22 cellular contexts compared by ENCODE assay signal in genomic region chr13:110229905-110230563, GRCh38.
A peak's percentile ranks its signal among the peaks of the same experiment; 100 is the strongest.
DNase-seq lines count a peak whose midpoint lies in the region; ATAC-seq, FAIRE-seq and TF ChIP-seq lines count a peak whose summit lies in the region.
"Had no signal": no experiment of that assay in that cellular context is flagged by ENCODE, and none has a peak within 500 bp of the region (broad histone marks: within the 10 kb centered on the region; RNA-seq: fewer than 3 reads in every experiment).

No MANE protein-coding gene starts in this region.

- H3K9ac ChIP-seq in H1 (replicated peaks in 1 of 4; ENCODE audit: extremely low read depth in 1 of 4, low read depth in 3 of 4, low read length in 3 of 4): no peak overlapping the region

- no peak overlapping the region for H4K91ac ChIP-seq in H1 (replicated peaks; ENCODE audit: insufficient read length, low read length)

- H3K56ac ChIP-seq in H1 (replicated peaks; ENCODE audit: insufficient read length, low read depth, low read length): no peak overlapping the region

- intact Hi-C loops in natural killer cell (cut with micrococcal nuclease): no loop called here

- peaks cover 3% of the 10 kb centered on the region; the same call in 1 of the 2 replicates for H3K23me2 ChIP-seq in H1 (ENCODE audit: low read depth, low read length)

- no peak overlapping the region for H4K5ac ChIP-seq in H1 (ENCODE audit: insufficient read length, low read depth, low read length)

- TF ChIP-seq EP300 in H1 (IDR thresholded peaks at IDR 0.05; ENCODE audit: borderline replicate concordance in 1 of 2, low read depth in 2 of 2, low read length in 2 of 2): no peak

- H2BK120ac ChIP-seq in H1 (replicated peaks; ENCODE audit: low read depth, low read length): no peak overlapping the region

- peaks cover 12 to 19% of the 10 kb centered on the region in 2 donors for H3K27me3 Mint-ChIP-seq in natural killer cell treated with Interleukin-12 subunit alpha and Interleukin-12 subunit beta and Interleukin-15 and Interleukin-18, amount 100 ng/mL, for 72 hours
- H3K27me3 Mint-ChIP-seq in natural killer cell (ENCODE audit: low read depth in 2 of 2): peaks cover 13 to 21% of the 10 kb centered on the region in 2 donors
- no peaks in the 10 kb centered on the region for H3K27me3 Mint-ChIP-seq in osteocyte (ENCODE audit: unreplicated experiment)
- H3K27me3 Mint-ChIP-seq in immature natural killer cell (ENCODE audit: low read depth in 3 of 3): peaks cover 3 to 6% (median 6%) of the 10 kb centered on the region in 3 donors

- H3K4ac ChIP-seq in H1 (replicated peaks; ENCODE audit: insufficient read length, low read depth, low read length): no peak overlapping the region

- FAIRE-seq in H1 (lab: Jason Lieb, UNC) (no peak), urothelium cell line (lab: Jason Lieb, UNC) (peak; percentile 93)

- no peak overlapping the region for H4K8ac ChIP-seq in H1 (ENCODE audit: extremely low read depth, insufficient read depth, low read length)

- no peak overlapping the region for H3K14ac ChIP-seq in H1 (ENCODE audit: insufficient read length)

- no peaks in the 10 kb centered on the region for H3K4me1 Mint-ChIP-seq in natural killer cell treated with Interleukin-12 subunit alpha and Interleukin-12 subunit beta and Interleukin-15 and Interleukin-18, amount 100 ng/mL, for 72 hours (ENCODE audit: low read depth in 2 of 2)
- H3K4me1 Mint-ChIP-seq in natural killer cell (no peaks in the 10 kb centered on the region), osteocyte (ENCODE audit: unreplicated experiment) (peaks cover 76% of the 10 kb centered on the region), immature natural killer cell (no peaks in the 10 kb centered on the region)

- no peak overlapping the region for H2BK20ac ChIP-seq in H1 (ENCODE audit: low read length)

- CTCF ChIA-PET in H1 (lab: Charles Lee; ENCODE audit: partially characterized antibody): interaction anchor here (1.0 to 1.5 kb wide), 3 partner anchors 18 to 194 kb away, joined by 3 to 9 read pairs (median 3); no protein-coding TSS in a partner anchor

- H3K27ac ChIP-seq in H1 (ENCODE audit: low read depth, low read length): no peak overlapping the region
- H3K27ac ChIP-seq in substantia nigra (ENCODE audit: low read depth, low read length, poor library complexity, severe bottlenecking): no peak overlapping the region
- H3K27ac ChIP-seq: epithelial cell of prostate, SK-N-MC, suprapubic skin had no signal

- 88 to 100% methylated on average over 1 to 16 of the region's 16 CpGs for WGBS in H1 (ENCODE audit: extremely low coverage in 1 of 2, insufficient coverage in 1 of 2, insufficient read length in 1 of 2, insufficient replicate concordance in 2 of 2, low coverage in 1 of 2, low lambda C conversion rate in 2 of 2, missing lambda C conversion rate in 1 of 2), 2 experiments

- no peaks in the 10 kb centered on the region for H3K79me2 ChIP-seq in H1 (ENCODE audit: control insufficient read depth in 1 of 2, insufficient read depth in 2 of 2, low read length in 2 of 2)

- no peak overlapping the region for H2AFZ ChIP-seq in H1 (ENCODE audit: low read length)

- H3K27me3 ChIP-seq in H1 (replicated peaks in 1 of 4; ENCODE audit: control insufficient read depth in 3 of 4, extremely low read depth in 1 of 4, insufficient read depth in 3 of 4, low read length in 3 of 4): no peaks in the 10 kb centered on the region
- H3K27me3 ChIP-seq: suprapubic skin had no signal

- peak; percentile 33 to 53 for ATAC-seq in natural killer cell treated with Interleukin-12 subunit alpha and Interleukin-12 subunit beta and Interleukin-15 and Interleukin-18, amount 100 ng/mL, for 72 hours
- ATAC-seq in natural killer cell (no peak), HG02798 (IDR thresholded peaks at IDR 0.05; ENCODE audit: poor library complexity, unreplicated experiment) (no peak)

- H3K9me3 ChIP-seq in H1 (ENCODE audit: insufficient read depth in 2 of 2, low read depth in 1 of 2, low read length in 1 of 2): no peaks in the 10 kb centered on the region
- H3K9me3 ChIP-seq: suprapubic skin had no signal

- TF ChIP-seq CTCF in natural killer cell (IDR thresholded peaks at IDR 0.05) (no peak), H1 (IDR thresholded peaks at IDR 0.05; ENCODE audit: control extremely low read depth in 1 of 3, insufficient read depth in 1 of 3, low read depth in 1 of 3, low read length in 3 of 3) (no peak), osteocyte (IDR thresholded peaks at IDR 0.05) (no peak)

- H4K20me1 ChIP-seq in H1 (replicated peaks in 1 of 2; ENCODE audit: control insufficient read depth in 1 of 2, insufficient read depth in 2 of 2, low read length in 2 of 2): peaks cover 2 to 4% of the 10 kb centered on the region in 2 experiments

- H3K27ac Mint-ChIP-seq in natural killer cell treated with Interleukin-12 subunit alpha and Interleukin-12 subunit beta and Interleukin-15 and Interleukin-18, amount 100 ng/mL, for 72 hours: no peak overlapping the region
- no peak overlapping the region for H3K27ac Mint-ChIP-seq in natural killer cell
- H3K27ac Mint-ChIP-seq in osteocyte (ENCODE audit: unreplicated experiment): peak overlapping the region; percentile 82
- H3K27ac Mint-ChIP-seq in immature natural killer cell: no peak overlapping the region
- H3K27ac Mint-ChIP-seq: activated naive CD8-positive, alpha-beta T cell; activated T-helper 2 cell treated with anti-CD3 and anti-CD28 coated beads, Interferon-gamma antibody, Interleukin-2, Interleukin-4, amounts not matched to agents 10 μg/mL and 5 μg/mL and 100 μg/mL, durations not matched to agents 14 hours and 24 hours and 36 hours had no signal

- H3K36me3 Mint-ChIP-seq in natural killer cell treated with Interleukin-12 subunit alpha and Interleukin-12 subunit beta and Interleukin-15 and Interleukin-18, amount 100 ng/mL, for 72 hours: no peaks in the 10 kb centered on the region
- H3K36me3 Mint-ChIP-seq in natural killer cell (no peaks in the 10 kb centered on the region), osteocyte (ENCODE audit: unreplicated experiment) (peaks cover 26% of the 10 kb centered on the region), immature natural killer cell (no peaks in the 10 kb centered on the region)
- H3K36me3 Mint-ChIP-seq: activated naive CD8-positive, alpha-beta T cell had no signal

- H2BK15ac ChIP-seq in H1 (ENCODE audit: low read length): no peak overlapping the region; the same call in 1 of the 2 replicates

- 0 out of 2 replicates have a peak overlapping the region, but pooled peaks have one; percentile 39 for H2BK12ac ChIP-seq in H1 (ENCODE audit: low read depth, low read length)

- no peaks in the 10 kb centered on the region for H3K9me3 Mint-ChIP-seq in natural killer cell treated with Interleukin-12 subunit alpha and Interleukin-12 subunit beta and Interleukin-15 and Interleukin-18, amount 100 ng/mL, for 72 hours
- H3K9me3 Mint-ChIP-seq in natural killer cell (no peaks in the 10 kb centered on the region), osteocyte (ENCODE audit: unreplicated experiment) (no peaks in the 10 kb centered on the region), immature natural killer cell (no peaks in the 10 kb centered on the region)
- H3K9me3 Mint-ChIP-seq: activated T-helper 2 cell treated with anti-CD3 and anti-CD28 coated beads, Interferon-gamma antibody, Interleukin-2, Interleukin-4, amounts not matched to agents 10 μg/mL and 5 μg/mL and 100 μg/mL, durations not matched to agents 14 hours and 24 hours and 36 hours had no signal

- no peaks in the 10 kb centered on the region for H3K36me3 ChIP-seq in H1 (ENCODE audit: control insufficient read depth in 2 of 4, insufficient read depth in 4 of 4, low read length in 3 of 4)
- H3K36me3 ChIP-seq: suprapubic skin had no signal

- POLR2A ChIA-PET in H1 (lab: Charles Lee; ENCODE audit: partially characterized antibody): no interaction called here

- TF ChIP-seq POLR2A in H1 (IDR thresholded peaks at IDR 0.05; ENCODE audit: control extremely low read depth in 1 of 2, low read depth in 2 of 2, low read length in 2 of 2): no peak

- no peak for DNase-seq in natural killer cell treated with Interleukin-12 subunit alpha and Interleukin-12 subunit beta and Interleukin-15 and Interleukin-18, amount 100 ng/mL, for 72 hours (ENCODE audit: low spot score)
- DNase-seq in natural killer cell (no peak), H1 (ENCODE audit: low read depth in 1 of 2, low spot score in 2 of 2) (no peak), osteocyte (ENCODE audit: extremely low spot score, unreplicated experiment) (peak; percentile 48), urothelium cell line (ENCODE audit: low spot score) (no peak), substantia nigra (lab: John Stamatoyannopoulos, UW) (no peak), immature natural killer cell (no peak)
- DNase-seq: ACHN; activated CD4-positive, alpha-beta T cell treated with anti-CD3 and anti-CD28 coated beads, Interleukin-2, amount 50 U/mL, for 1 hour; activated CD8-positive, alpha-beta memory T cell treated with anti-CD3 and anti-CD28 coated beads, Interleukin-2, amount 50 U/mL, for 48 hours; GF-D8; hippocampal formation; Karpas-422; midbrain; NCI-H1694 treated with DMSO at 0.1 percent for 48 hours; stimulated activated CD4-positive, alpha-beta T cell treated with anti-CD3 and anti-CD28 coated beads, Interleukin-1b, Interleukin-23, amount 100 ng/mL, for 48 hours had no signal

- peaks cover 0 to 4% (median 0%) of the 10 kb centered on the region in 4 experiments; a peak in 3 of 7 replicates for H3K4me1 ChIP-seq in H1 (replicated peaks in 1 of 4; ENCODE audit: control insufficient read depth in 3 of 4, insufficient read depth in 4 of 4, low read length in 3 of 4)

- H3K4me2 ChIP-seq in H1 (ENCODE audit: insufficient read depth in 1 of 2, low read depth in 2 of 2, low read length in 2 of 2): no peak overlapping the region

- H3K79me1 ChIP-seq in H1 (ENCODE audit: low read depth, low read length): peaks cover 6% of the 10 kb centered on the region

- H3K18ac ChIP-seq in H1 (ENCODE audit: extremely low read depth, low read length): no peak overlapping the region

- peak overlapping the region; percentile 66; the same call in 1 of the 2 replicates for H2AK5ac ChIP-seq in H1 (ENCODE audit: low read depth, low read length)

- no peak for TF ChIP-seq RAD21 in H1 (IDR thresholded peaks at IDR 0.05 in 1 of 2, conservative IDR thresholded peaks at IDR 0.05 in 1 of 2; ENCODE audit: low read depth in 2 of 2, low read length in 2 of 2)

- H3K4me3 Mint-ChIP-seq in natural killer cell treated with Interleukin-12 subunit alpha and Interleukin-12 subunit beta and Interleukin-15 and Interleukin-18, amount 100 ng/mL, for 72 hours: no peak overlapping the region
- H3K4me3 Mint-ChIP-seq in natural killer cell (no peak overlapping the region), osteocyte (ENCODE audit: unreplicated experiment) (no peak overlapping the region), immature natural killer cell (no peak overlapping the region)
- H3K4me3 Mint-ChIP-seq: activated naive CD8-positive, alpha-beta T cell had no signal

- no peak overlapping the region for H3K4me3 ChIP-seq in H1 (ENCODE audit: extremely low read depth in 1 of 4, insufficient read depth in 2 of 4, low read depth in 3 of 4, low read length in 4 of 4)
- H3K4me3 ChIP-seq: SK-N-MC, suprapubic skin had no signal

- H3K23ac ChIP-seq in H1 (ENCODE audit: insufficient read length): no peak overlapping the region

- H2BK5ac ChIP-seq in H1 (ENCODE audit: low read depth, low read length): no peak overlapping the region

TF ChIP-seq in H1, 55 proteins besides CTCF, POLR2A, EP300 and RAD21 (continues in another document):
- TF ChIP-seq SP1 (IDR thresholded peaks at IDR 0.05; ENCODE audit: low read depth, low read length): no peak
- no peak for TF ChIP-seq KDM5A (IDR thresholded peaks at IDR 0.05; ENCODE audit: low read length)

Comparison
In these comparisons a context has a peak if more than half of its experiments do, and no peak if none do; other contexts are left out.
1. ATAC-seq: peak in natural killer cell treated with Interleukin-12 subunit alpha and Interleukin-12 subunit beta and Interleukin-15 and Interleukin-18, amount 100 ng/mL, for 72 hours (2 of 2); none in natural killer cell (0 of 3) and HG02798 (single experiment).